31 cellular contexts compared by ENCODE assay signal in genomic region chr11:107301886-107302285, GRCh38.
DNase-seq lines count a peak whose midpoint lies in the region; ATAC-seq and TF ChIP-seq lines count a peak whose summit lies in the region.
"Had no signal": no experiment of that assay in that cellular context is flagged by ENCODE, and none has a peak within 500 bp of the region (broad histone marks: within the 10 kb centered on the region; RNA-seq: fewer than 3 reads in every experiment).

No MANE protein-coding gene starts in this region.

- peak overlapping the region; percentile 54; the same call in 1 of the 2 replicates for H3K27ac Mint-ChIP-seq in GM23338
- H3K27ac Mint-ChIP-seq: activated T-cell treated with anti-CD3 and anti-CD28 coated beads, Interleukin-2, amount 50 U/mL, for 72 hours; IgD-negative memory B cell; memory B cell; neural progenitor cell; stimulated activated naive B cell treated with anti-CD40 and anti-IgM and Interleukin-4, amounts not matched to agents 10 μg/mL and 1 μg/mL and 100 μg/mL, for 72 hours had no signal

- no peak overlapping the region for H3K4me2 ChIP-seq in GM23338
- H3K4me2 ChIP-seq: neural progenitor cell had no signal

- ATAC-seq in GM23338, result no peak
- ATAC-seq in HG03139 (IDR thresholded peaks at IDR 0.05; ENCODE audit: unreplicated experiment), result no peak
- ATAC-seq: activated T-cell treated with anti-CD3 and anti-CD28 coated beads, Interleukin-2, amount 50 U/mL, for 72 hours; left colon; pancreas; SK-N-SH treated with all-trans-retinoic acid at 6 μM for 48 hours; stimulated activated naive B cell treated with anti-CD40 and anti-IgM and Interleukin-4, amounts not matched to agents 10 μg/mL and 1 μg/mL and 100 μg/mL, for 72 hours had no signal

- no peak overlapping the region for H2AFZ ChIP-seq in GM23338
- H2AFZ ChIP-seq: neural progenitor cell had no signal

- H3K36me3 Mint-ChIP-seq in GM23338 (ENCODE audit: low read depth), result peaks cover 26% of the 10 kb centered on the region

- peak; percentile 26 for DNase-seq in GM23338 (ENCODE audit: low spot score)
- peak; percentile 65 for DNase-seq in NCI-H69 (lab: John Stamatoyannopoulos, UW)
- DNase-seq in choroid plexus epithelial cell (ENCODE audit: low read depth), result peak; percentile 7
- DNase-seq in left kidney (ENCODE audit: low read depth, low spot score), result peak; percentile 3
- DNase-seq in activated effector memory CD4-positive, alpha-beta T cell treated with Interleukin-2 at 50 U/mL for 16 hours, result no peak
- no peak for DNase-seq in ACHN
- DNase-seq in effector memory CD4-positive, alpha-beta T cell, result no peak
- DNase-seq: activated CD4-positive, alpha-beta T cell treated with anti-CD3 and anti-CD28 coated beads, Interleukin-2, amount 50 U/mL, for 4 hours; activated naive CD4-positive, alpha-beta T cell; activated T-cell treated with anti-CD3 and anti-CD28 coated beads, Interleukin-2, amount 50 U/mL, for 72 hours; adrenal gland; C1 segment of cervical spinal cord; DMS79; effector CD8-positive, alpha-beta T cell; hippocampal formation; left colon; NCI-H1048; NCI-H1694 treated with DMSO at 0.1 percent for 48 hours; NCI-H2171; NCI-H524; OCI-M1; pancreas; small intestine; stimulated activated naive B cell treated with anti-CD40 and anti-IgM and Interleukin-4, amounts not matched to agents 10 μg/mL and 1 μg/mL and 100 μg/mL, for 72 hours; T-helper 2 cell had no signal

- no peaks in the 10 kb centered on the region for H3K9me2 ChIP-seq in GM23338 (ENCODE audit: insufficient read depth)

- peaks cover 18% of the 10 kb centered on the region for H3K9me3 Mint-ChIP-seq in GM23338

- no peaks in the 10 kb centered on the region for H3F3A ChIP-seq in GM23338 (replicated peaks; ENCODE audit: low read depth)

- no peaks in the 10 kb centered on the region for H3K9me3 ChIP-seq in effector memory CD4-positive, alpha-beta T cell (ENCODE audit: control insufficient read depth, low read length)
- H3K9me3 ChIP-seq: adrenal gland, pancreas, suprapubic skin had no signal

- H3K27me3 Mint-ChIP-seq in GM23338 (ENCODE audit: insufficient read depth, low read depth, poor library complexity), result peaks cover 4% of the 10 kb centered on the region
- H3K27me3 Mint-ChIP-seq: IgD-negative memory B cell; memory B cell; stimulated activated naive B cell treated with anti-CD40 and anti-IgM and Interleukin-4, amounts not matched to agents 10 μg/mL and 1 μg/mL and 100 μg/mL, for 72 hours had no signal

- no peak for TF ChIP-seq CTCF in GM23338 (conservative IDR thresholded peaks at IDR 0.05; ENCODE audit: low read depth in 2 of 2)
- no peak for TF ChIP-seq CTCF in choroid plexus epithelial cell (conservative IDR thresholded peaks at IDR 0.05; ENCODE audit: low read depth, low read length)

- in situ Hi-C loops in ACHN (cut with HindIII; ENCODE audit: low pct_ligation_motif_present, low pct_unique_long_range_greater_than_20kb, low sequenced_read_pairs), result no loop called here

- no peaks in the 10 kb centered on the region; the same call in 1 of the 2 replicates for H3K36me3 ChIP-seq in GM23338 (ENCODE audit: insufficient read depth)
- H3K36me3 ChIP-seq in effector memory CD4-positive, alpha-beta T cell (ENCODE audit: control insufficient read depth, insufficient read depth, low read length), result peaks cover 4% of the 10 kb centered on the region
- H3K36me3 ChIP-seq: adrenal gland, neural progenitor cell had no signal

- H4K20me1 ChIP-seq in GM23338 (replicated peaks; ENCODE audit: insufficient read depth), result no peaks in the 10 kb centered on the region

- H3K4me3 Mint-ChIP-seq in GM23338, result no peak overlapping the region
- H3K4me3 Mint-ChIP-seq: activated T-cell treated with anti-CD3 and anti-CD28 coated beads, Interleukin-2, amount 50 U/mL, for 72 hours; IgD-negative memory B cell; memory B cell; neural progenitor cell; stimulated activated naive B cell treated with anti-CD40 and anti-IgM and Interleukin-4, amounts not matched to agents 10 μg/mL and 1 μg/mL and 100 μg/mL, for 72 hours had no signal

- no peaks in the 10 kb centered on the region for H3K79me2 ChIP-seq in GM23338 (replicated peaks; ENCODE audit: insufficient read depth)

- H3K4me1 Mint-ChIP-seq in GM23338, result no peaks in the 10 kb centered on the region
- H3K4me1 Mint-ChIP-seq: IgD-negative memory B cell; memory B cell; neural progenitor cell; stimulated activated naive B cell treated with anti-CD40 and anti-IgM and Interleukin-4, amounts not matched to agents 10 μg/mL and 1 μg/mL and 100 μg/mL, for 72 hours had no signal

- H3K4me1 ChIP-seq in GM23338 (ENCODE audit: insufficient read depth), result no peaks in the 10 kb centered on the region
- H3K4me1 ChIP-seq in effector memory CD4-positive, alpha-beta T cell (ENCODE audit: control insufficient read depth, insufficient read depth, low read length, poor library complexity, severe bottlenecking), result no peaks in the 10 kb centered on the region
- H3K4me1 ChIP-seq: adrenal gland, neural progenitor cell, pancreas, suprapubic skin had no signal

- H3K27ac ChIP-seq in GM23338 (ENCODE audit: low read depth), result no peak overlapping the region
- H3K27ac ChIP-seq in effector memory CD4-positive, alpha-beta T cell (ENCODE audit: insufficient read depth, low read length, poor library complexity, severe bottlenecking), result no peak overlapping the region
- H3K27ac ChIP-seq: adrenal gland, neural progenitor cell, pancreas, suprapubic skin had no signal

- H3K4me3 ChIP-seq in GM23338 (no peak overlapping the region), choroid plexus epithelial cell (ENCODE audit: low read depth, low read length) (no peak overlapping the region)
- no peak overlapping the region for H3K4me3 ChIP-seq in effector memory CD4-positive, alpha-beta T cell (ENCODE audit: insufficient read depth, low read depth, low read length, poor library complexity, severe bottlenecking)
- H3K4me3 ChIP-seq: adrenal gland, neural progenitor cell, pancreas, suprapubic skin had no signal

- no peaks in the 10 kb centered on the region for H3K27me3 ChIP-seq in GM23338 (ENCODE audit: insufficient read depth)
- no peaks in the 10 kb centered on the region for H3K27me3 ChIP-seq in effector memory CD4-positive, alpha-beta T cell (replicated peaks; ENCODE audit: control insufficient read depth, insufficient read depth, low read length, poor library complexity, severe bottlenecking)
- H3K27me3 ChIP-seq: adrenal gland, neural progenitor cell, pancreas, suprapubic skin had no signal

TF ChIP-seq in GM23338, 12 proteins besides CTCF, POLR2A, EP300 and RAD21 (continues in another document):
- no peak for TF ChIP-seq EZH2phosphoT487 (IDR thresholded peaks at IDR 0.05; ENCODE audit: unreplicated experiment)
- no peak for TF ChIP-seq ZNF462 (CRISPR knock-in tag; IDR thresholded peaks at IDR 0.05)
- no peak for TF ChIP-seq ZNF331 (CRISPR knock-in tag; IDR thresholded peaks at IDR 0.05; ENCODE audit: low read depth)

Comparison
In these comparisons a context has a peak if more than half of its experiments do, and no peak if none do; other contexts are left out.
1. DNase-seq: peak in GM23338 (single experiment), NCI-H69 (single experiment), choroid plexus epithelial cell (single experiment) and left kidney (single experiment); none in activated effector memory CD4-positive, alpha-beta T cell treated with Interleukin-2 at 50 U/mL for 16 hours (single experiment), ACHN (single experiment) and effector memory CD4-positive, alpha-beta T cell (0 of 3).